In genomic region chr5:114999176-114999575, GRCh38 we compare ENCODE assay signal across 25 cellular contexts.
"Had no signal": no experiment of that assay in that cellular context is flagged by ENCODE, and none has a peak within 500 bp of the region (broad histone marks: within the 10 kb centered on the region; RNA-seq: fewer than 3 reads in every experiment).

No MANE protein-coding gene starts in this region.

- H3K27ac Mint-ChIP-seq: activated CD4-positive, alpha-beta memory T cell treated with anti-CD3 and anti-CD28 coated beads for 36 hours; activated CD4-positive, alpha-beta T cell treated with anti-CD3 and anti-CD28 coated beads for 36 hours; activated CD4-positive, alpha-beta T cell treated with anti-CD3 and anti-CD28 coated beads, Interleukin-2, amount 10 ng/mL, durations not matched to agents 24 days and 14 days; activated CD8-positive, alpha-beta memory T cell treated with anti-CD3 and anti-CD28 coated beads, Interleukin-2, amount 10 ng/mL, durations not matched to agents 7 days and 5 days; activated CD8-positive, alpha-beta T cell treated with anti-CD3 and anti-CD28 coated beads, Interleukin-2, amount 10 ng/mL, durations not matched to agents 7 days and 5 days; activated naive CD4-positive, alpha-beta T cell treated with anti-CD3 and anti-CD28 coated beads for 36 hours; activated naive CD8-positive, alpha-beta T cell; activated T-helper 1 cell treated with anti-CD3 and anti-CD28 coated beads, Interleukin-12 subunit alpha, Interleukin-12 subunit beta, Interleukin-2, Interleukin-4 antibody, amounts not matched to agents 30 ng/mL and 10 ng/mL and 1 ng/mL, durations not matched to agents 14 hours and 24 hours and 36 hours; activated T-helper 2 cell treated with anti-CD3 and anti-CD28 coated beads, Interferon-gamma antibody, Interleukin-2, Interleukin-4, amounts not matched to agents 10 μg/mL and 5 μg/mL and 100 μg/mL, durations not matched to agents 14 hours and 24 hours and 36 hours had no signal

- DNase-seq: activated CD4-positive, alpha-beta memory T cell treated with anti-CD3 and anti-CD28 coated beads for 36 hours; activated CD4-positive, alpha-beta T cell treated with anti-CD3 and anti-CD28 coated beads for 36 hours; activated CD4-positive, alpha-beta T cell treated with anti-CD3 and anti-CD28 coated beads, Interleukin-2, amount 10 ng/mL, durations not matched to agents 24 days and 14 days; activated CD4-positive, CD25-positive, alpha-beta regulatory T cell; activated CD4-positive, CD25-positive, alpha-beta regulatory T cell treated with anti-CD3 and anti-CD28 coated beads, Interleukin-2, amount 50 U/mL, for 72 hours; activated CD8-positive, alpha-beta memory T cell treated with anti-CD3 and anti-CD28 coated beads, Interleukin-2, amount 10 ng/mL, durations not matched to agents 7 days and 5 days; activated CD8-positive, alpha-beta memory T cell treated with anti-CD3 and anti-CD28 coated beads, Interleukin-2, amount 50 U/mL, for 4 hours; activated CD8-positive, alpha-beta T cell treated with anti-CD3 and anti-CD28 coated beads, Interleukin-2, amount 10 ng/mL, durations not matched to agents 7 days and 5 days; activated effector memory CD4-positive, alpha-beta T cell treated with anti-CD3 and anti-CD28 coated beads, Interleukin-2, amount 50 U/mL, for 16 hours; activated naive CD4-positive, alpha-beta T cell treated with anti-CD3 and anti-CD28 coated beads for 36 hours; activated T-cell treated with anti-CD3 and anti-CD28 coated beads, Interleukin-2, amount 50 U/mL, for 1 hour; activated T-cell treated with anti-CD3 and anti-CD28 coated beads, Interleukin-2, amount 50 U/mL, for 48 hours; amniotic stem cell; anterior cingulate cortex; brain microvascular endothelial cell; cerebellar nuclear complex; colonic mucosa; effector CD8-positive, alpha-beta T cell; esophagus squamous epithelium; foreskin melanocyte; T-helper 2 cell had no signal

- H3K4me1 Mint-ChIP-seq: activated CD4-positive, alpha-beta T cell treated with anti-CD3 and anti-CD28 coated beads for 36 hours; activated CD4-positive, alpha-beta T cell treated with anti-CD3 and anti-CD28 coated beads, Interleukin-2, amount 10 ng/mL, durations not matched to agents 24 days and 14 days; activated CD8-positive, alpha-beta memory T cell treated with anti-CD3 and anti-CD28 coated beads, Interleukin-2, amount 10 ng/mL, durations not matched to agents 7 days and 5 days had no signal

- H3K9me3 Mint-ChIP-seq: activated CD4-positive, alpha-beta memory T cell treated with anti-CD3 and anti-CD28 coated beads for 36 hours; activated CD4-positive, alpha-beta T cell treated with anti-CD3 and anti-CD28 coated beads, Interleukin-2, amount 10 ng/mL, durations not matched to agents 24 days and 14 days; activated naive CD4-positive, alpha-beta T cell treated with anti-CD3 and anti-CD28 coated beads for 36 hours; activated T-helper 1 cell treated with anti-CD3 and anti-CD28 coated beads, Interleukin-12 subunit alpha, Interleukin-12 subunit beta, Interleukin-2, Interleukin-4 antibody, amounts not matched to agents 30 ng/mL and 10 ng/mL and 1 ng/mL, durations not matched to agents 14 hours and 24 hours and 36 hours; activated T-helper 2 cell treated with anti-CD3 and anti-CD28 coated beads, Interferon-gamma antibody, Interleukin-2, Interleukin-4, amounts not matched to agents 10 μg/mL and 5 μg/mL and 100 μg/mL, durations not matched to agents 14 hours and 24 hours and 36 hours had no signal

- H3K27me3 Mint-ChIP-seq: activated CD4-positive, alpha-beta memory T cell treated with anti-CD3 and anti-CD28 coated beads for 36 hours; activated CD4-positive, alpha-beta T cell treated with anti-CD3 and anti-CD28 coated beads, Interleukin-2, amount 10 ng/mL, durations not matched to agents 24 days and 14 days; activated CD8-positive, alpha-beta memory T cell treated with anti-CD3 and anti-CD28 coated beads, Interleukin-2, amount 10 ng/mL, durations not matched to agents 7 days and 5 days had no signal

- H3K36me3 Mint-ChIP-seq: activated CD4-positive, alpha-beta memory T cell treated with anti-CD3 and anti-CD28 coated beads for 36 hours; activated CD8-positive, alpha-beta memory T cell treated with anti-CD3 and anti-CD28 coated beads, Interleukin-2, amount 10 ng/mL, durations not matched to agents 7 days and 5 days; activated naive CD8-positive, alpha-beta T cell had no signal

- ATAC-seq: activated CD4-positive, alpha-beta T cell treated with anti-CD3 and anti-CD28 coated beads for 36 hours; activated CD8-positive, alpha-beta memory T cell treated with anti-CD3 and anti-CD28 coated beads, Interleukin-2, amount 10 ng/mL, durations not matched to agents 7 days and 5 days; activated CD8-positive, alpha-beta T cell treated with anti-CD3 and anti-CD28 coated beads, Interleukin-2, amount 10 ng/mL, durations not matched to agents 7 days and 5 days; gastroesophageal sphincter had no signal

- H3K4me3 Mint-ChIP-seq: activated CD4-positive, alpha-beta memory T cell treated with anti-CD3 and anti-CD28 coated beads for 36 hours; activated CD4-positive, alpha-beta T cell treated with anti-CD3 and anti-CD28 coated beads for 36 hours; activated CD4-positive, alpha-beta T cell treated with anti-CD3 and anti-CD28 coated beads, Interleukin-2, amount 10 ng/mL, durations not matched to agents 24 days and 14 days; activated CD8-positive, alpha-beta memory T cell treated with anti-CD3 and anti-CD28 coated beads, Interleukin-2, amount 10 ng/mL, durations not matched to agents 7 days and 5 days; activated CD8-positive, alpha-beta T cell treated with anti-CD3 and anti-CD28 coated beads, Interleukin-2, amount 10 ng/mL, durations not matched to agents 7 days and 5 days; activated naive CD4-positive, alpha-beta T cell treated with anti-CD3 and anti-CD28 coated beads for 36 hours; activated naive CD8-positive, alpha-beta T cell; activated T-helper 1 cell treated with anti-CD3 and anti-CD28 coated beads, Interleukin-12 subunit alpha, Interleukin-12 subunit beta, Interleukin-2, Interleukin-4 antibody, amounts not matched to agents 30 ng/mL and 10 ng/mL and 1 ng/mL, durations not matched to agents 14 hours and 24 hours and 36 hours had no signal
